Comparison of ENCODE assay signal across 1 cellular context in the genomic region with DNA sequence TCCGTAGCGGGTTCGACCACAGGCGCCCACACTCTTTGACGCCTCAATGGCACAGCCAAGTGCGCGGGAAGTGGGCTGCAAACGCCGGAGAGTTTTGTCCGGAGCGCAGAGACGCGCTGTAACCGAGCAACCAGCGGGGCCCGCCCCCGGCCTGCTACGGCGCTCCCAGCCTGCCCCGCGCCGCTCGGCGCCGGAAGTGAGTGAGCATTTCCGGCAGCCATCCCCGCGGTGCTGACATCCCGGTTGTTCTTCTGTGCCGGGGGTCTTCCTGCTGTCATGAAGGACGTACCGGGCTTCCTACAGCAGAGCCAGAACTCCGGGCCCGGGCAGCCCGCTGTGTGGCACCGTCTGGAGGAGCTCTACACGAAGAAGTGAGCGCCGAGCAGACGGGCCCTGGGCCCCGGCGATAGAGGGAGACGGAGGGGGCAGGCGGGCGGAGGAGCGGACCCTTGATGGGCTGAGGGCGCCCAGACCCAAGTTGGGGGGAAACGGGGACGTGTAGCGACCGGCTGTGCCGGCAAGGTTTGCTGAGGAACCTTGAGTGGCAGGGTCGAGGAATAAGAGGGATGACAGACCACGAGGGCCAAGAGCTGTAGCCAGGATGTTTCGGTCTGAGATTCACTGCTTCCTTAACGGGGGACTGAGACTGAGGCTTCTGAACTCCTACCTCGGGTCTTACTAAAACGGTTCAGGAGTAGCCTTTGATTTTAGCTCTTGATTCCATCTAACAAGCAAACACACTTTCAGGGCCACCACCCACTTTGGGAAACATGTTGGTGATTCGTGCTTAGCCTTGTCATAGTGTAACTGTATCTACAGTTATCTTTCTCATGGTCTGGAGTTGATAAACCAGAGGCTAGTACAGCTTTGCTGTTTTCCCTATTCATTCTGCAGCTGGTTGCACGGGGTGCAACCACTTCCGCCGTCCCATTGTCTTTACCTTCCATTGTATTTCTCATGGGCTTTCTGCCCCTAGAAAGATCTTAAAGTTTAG.
A peak's percentile ranks its signal among the peaks of the same experiment; 100 is the strongest.
TF ChIP-seq lines count a peak whose summit lies in the region.

A gene (plus strand): TSS at position 203 of the 994 bp plus-strand sequence. CDS start 74 bp downstream, at position 277.

TF ChIP-seq in K562, 482 proteins besides CTCF, POLR2A, EP300 and RAD21 (continued from another document and continues in another):
- TF ChIP-seq, protein P1, sequence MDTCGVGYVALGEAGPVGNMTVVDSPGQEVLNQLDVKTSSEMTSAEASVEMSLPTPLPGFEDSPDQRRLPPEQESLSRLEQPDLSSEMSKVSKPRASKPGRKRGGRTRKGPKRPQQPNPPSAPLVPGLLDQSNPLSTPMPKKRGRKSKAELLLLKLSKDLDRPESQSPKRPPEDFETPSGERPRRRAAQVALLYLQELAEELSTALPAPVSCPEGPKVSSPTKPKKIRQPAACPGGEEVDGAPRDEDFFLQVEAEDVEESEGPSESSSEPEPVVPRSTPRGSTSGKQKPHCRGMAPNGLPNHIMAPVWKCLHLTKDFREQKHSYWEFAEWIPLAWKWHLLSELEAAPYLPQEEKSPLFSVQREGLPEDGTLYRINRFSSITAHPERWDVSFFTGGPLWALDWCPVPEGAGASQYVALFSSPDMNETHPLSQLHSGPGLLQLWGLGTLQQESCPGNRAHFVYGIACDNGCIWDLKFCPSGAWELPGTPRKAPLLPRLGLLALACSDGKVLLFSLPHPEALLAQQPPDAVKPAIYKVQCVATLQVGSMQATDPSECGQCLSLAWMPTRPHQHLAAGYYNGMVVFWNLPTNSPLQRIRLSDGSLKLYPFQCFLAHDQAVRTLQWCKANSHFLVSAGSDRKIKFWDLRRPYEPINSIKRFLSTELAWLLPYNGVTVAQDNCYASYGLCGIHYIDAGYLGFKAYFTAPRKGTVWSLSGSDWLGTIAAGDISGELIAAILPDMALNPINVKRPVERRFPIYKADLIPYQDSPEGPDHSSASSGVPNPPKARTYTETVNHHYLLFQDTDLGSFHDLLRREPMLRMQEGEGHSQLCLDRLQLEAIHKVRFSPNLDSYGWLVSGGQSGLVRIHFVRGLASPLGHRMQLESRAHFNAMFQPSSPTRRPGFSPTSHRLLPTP (IDR thresholded peaks at IDR 0.05; ENCODE audit: borderline replicate concordance, extremely low read depth, insufficient read length) = no peak
- peak; percentile 40; the same call in 1 of the 2 replicates for TF ChIP-seq SMARCC2 (IDR thresholded peaks at IDR 0.05; ENCODE audit: low read depth)
- no peak for TF ChIP-seq CSDE1 (IDR thresholded peaks at IDR 0.05)
- TF ChIP-seq HDAC1 (IDR thresholded peaks at IDR 0.05) = peak in 1 of 2 experiments; percentile 93; a peak in 2 of 4 replicates
- TF ChIP-seq HCFC1 (IDR thresholded peaks at IDR 0.05; ENCODE audit: low read depth, low read length) = peak; percentile 76
- TF ChIP-seq IFI16 (CRISPR knock-in tag; IDR thresholded peaks at IDR 0.05) = no peak
- no peak for TF ChIP-seq BACH1 (tag; IDR thresholded peaks at IDR 0.05)
- 0 out of 2 replicates have a peak, but pooled peaks have one; percentile 26 for TF ChIP-seq CREB1 (IDR thresholded peaks at IDR 0.05)
- peak; percentile 76 for TF ChIP-seq CREB1 (CRISPR knock-in tag; IDR thresholded peaks at IDR 0.05)
- TF ChIP-seq, protein P2, sequence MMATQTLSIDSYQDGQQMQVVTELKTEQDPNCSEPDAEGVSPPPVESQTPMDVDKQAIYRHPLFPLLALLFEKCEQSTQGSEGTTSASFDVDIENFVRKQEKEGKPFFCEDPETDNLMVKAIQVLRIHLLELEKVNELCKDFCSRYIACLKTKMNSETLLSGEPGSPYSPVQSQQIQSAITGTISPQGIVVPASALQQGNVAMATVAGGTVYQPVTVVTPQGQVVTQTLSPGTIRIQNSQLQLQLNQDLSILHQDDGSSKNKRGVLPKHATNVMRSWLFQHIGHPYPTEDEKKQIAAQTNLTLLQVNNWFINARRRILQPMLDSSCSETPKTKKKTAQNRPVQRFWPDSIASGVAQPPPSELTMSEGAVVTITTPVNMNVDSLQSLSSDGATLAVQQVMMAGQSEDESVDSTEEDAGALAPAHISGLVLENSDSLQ (IDR thresholded peaks at IDR 0.05) = no peak
- TF ChIP-seq SMAD1 (IDR thresholded peaks at IDR 0.05; ENCODE audit: low read depth, low read length, partially characterized antibody) = peak; percentile 49
- TF ChIP-seq, protein P3, sequence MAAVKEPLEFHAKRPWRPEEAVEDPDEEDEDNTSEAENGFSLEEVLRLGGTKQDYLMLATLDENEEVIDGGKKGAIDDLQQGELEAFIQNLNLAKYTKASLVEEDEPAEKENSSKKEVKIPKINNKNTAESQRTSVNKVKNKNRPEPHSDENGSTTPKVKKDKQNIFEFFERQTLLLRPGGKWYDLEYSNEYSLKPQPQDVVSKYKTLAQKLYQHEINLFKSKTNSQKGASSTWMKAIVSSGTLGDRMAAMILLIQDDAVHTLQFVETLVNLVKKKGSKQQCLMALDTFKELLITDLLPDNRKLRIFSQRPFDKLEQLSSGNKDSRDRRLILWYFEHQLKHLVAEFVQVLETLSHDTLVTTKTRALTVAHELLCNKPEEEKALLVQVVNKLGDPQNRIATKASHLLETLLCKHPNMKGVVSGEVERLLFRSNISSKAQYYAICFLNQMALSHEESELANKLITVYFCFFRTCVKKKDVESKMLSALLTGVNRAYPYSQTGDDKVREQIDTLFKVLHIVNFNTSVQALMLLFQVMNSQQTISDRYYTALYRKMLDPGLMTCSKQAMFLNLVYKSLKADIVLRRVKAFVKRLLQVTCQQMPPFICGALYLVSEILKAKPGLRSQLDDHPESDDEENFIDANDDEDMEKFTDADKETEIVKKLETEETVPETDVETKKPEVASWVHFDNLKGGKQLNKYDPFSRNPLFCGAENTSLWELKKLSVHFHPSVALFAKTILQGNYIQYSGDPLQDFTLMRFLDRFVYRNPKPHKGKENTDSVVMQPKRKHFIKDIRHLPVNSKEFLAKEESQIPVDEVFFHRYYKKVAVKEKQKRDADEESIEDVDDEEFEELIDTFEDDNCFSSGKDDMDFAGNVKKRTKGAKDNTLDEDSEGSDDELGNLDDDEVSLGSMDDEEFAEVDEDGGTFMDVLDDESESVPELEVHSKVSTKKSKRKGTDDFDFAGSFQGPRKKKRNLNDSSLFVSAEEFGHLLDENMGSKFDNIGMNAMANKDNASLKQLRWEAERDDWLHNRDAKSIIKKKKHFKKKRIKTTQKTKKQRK (IDR thresholded peaks at IDR 0.05; ENCODE audit: borderline replicate concordance, low read depth, low read length) = no peak
- TF ChIP-seq, protein P4, sequence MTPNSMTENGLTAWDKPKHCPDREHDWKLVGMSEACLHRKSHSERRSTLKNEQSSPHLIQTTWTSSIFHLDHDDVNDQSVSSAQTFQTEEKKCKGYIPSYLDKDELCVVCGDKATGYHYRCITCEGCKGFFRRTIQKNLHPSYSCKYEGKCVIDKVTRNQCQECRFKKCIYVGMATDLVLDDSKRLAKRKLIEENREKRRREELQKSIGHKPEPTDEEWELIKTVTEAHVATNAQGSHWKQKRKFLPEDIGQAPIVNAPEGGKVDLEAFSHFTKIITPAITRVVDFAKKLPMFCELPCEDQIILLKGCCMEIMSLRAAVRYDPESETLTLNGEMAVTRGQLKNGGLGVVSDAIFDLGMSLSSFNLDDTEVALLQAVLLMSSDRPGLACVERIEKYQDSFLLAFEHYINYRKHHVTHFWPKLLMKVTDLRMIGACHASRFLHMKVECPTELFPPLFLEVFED (CRISPR knock-in tag; conservative IDR thresholded peaks at IDR 0.05) = no peak
- no peak for TF ChIP-seq NCOR1 (IDR thresholded peaks at IDR 0.05)
- no peak for TF ChIP-seq RBM14 (IDR thresholded peaks at IDR 0.05; ENCODE audit: borderline replicate concordance, insufficient read depth, low read depth, low read length)
- TF ChIP-seq POLR2G (IDR thresholded peaks at IDR 0.05; ENCODE audit: low read depth, low read length) = peak; percentile 86
- TF ChIP-seq DPF2 (IDR thresholded peaks at IDR 0.05) = no peak
- TF ChIP-seq, protein P5, sequence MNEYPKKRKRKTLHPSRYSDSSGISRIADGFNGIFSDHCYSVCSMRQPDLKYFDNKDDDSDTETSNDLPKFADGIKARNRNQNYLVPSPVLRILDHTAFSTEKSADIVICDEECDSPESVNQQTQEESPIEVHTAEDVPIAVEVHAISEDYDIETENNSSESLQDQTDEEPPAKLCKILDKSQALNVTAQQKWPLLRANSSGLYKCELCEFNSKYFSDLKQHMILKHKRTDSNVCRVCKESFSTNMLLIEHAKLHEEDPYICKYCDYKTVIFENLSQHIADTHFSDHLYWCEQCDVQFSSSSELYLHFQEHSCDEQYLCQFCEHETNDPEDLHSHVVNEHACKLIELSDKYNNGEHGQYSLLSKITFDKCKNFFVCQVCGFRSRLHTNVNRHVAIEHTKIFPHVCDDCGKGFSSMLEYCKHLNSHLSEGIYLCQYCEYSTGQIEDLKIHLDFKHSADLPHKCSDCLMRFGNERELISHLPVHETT (CRISPR knock-in tag; conservative IDR thresholded peaks at IDR 0.05 in 1 of 2, IDR thresholded peaks at IDR 0.05 in 1 of 2) = no peak
- no peak for TF ChIP-seq WHSC1 (IDR thresholded peaks at IDR 0.05; ENCODE audit: low read length)
- TF ChIP-seq HMGN3 (IDR thresholded peaks at IDR 0.05; ENCODE audit: borderline replicate concordance, extremely low read depth, insufficient read length, low read depth, low read length) = peak; percentile 40
- no peak for TF ChIP-seq ZNF717 (CRISPR knock-in tag; IDR thresholded peaks at IDR 0.05)
- peak; percentile 71; the same call in 1 of the 2 replicates for TF ChIP-seq FOXJ2 (tag; IDR thresholded peaks at IDR 0.05)
- TF ChIP-seq ZNF76 (CRISPR knock-in tag; IDR thresholded peaks at IDR 0.05; ENCODE audit: borderline replicate concordance) = 0 out of 2 replicates have a peak, but pooled peaks have one; percentile 25
- TF ChIP-seq TEAD2 (tag; IDR thresholded peaks at IDR 0.05) = no peak
- TF ChIP-seq ZNF274 (IDR thresholded peaks at IDR 0.05; ENCODE audit: borderline replicate concordance, low read depth, low read length) = no peak
- TF ChIP-seq YY1 (IDR thresholded peaks at IDR 0.05; ENCODE audit: borderline replicate concordance in 1 of 3, control insufficient read depth in 1 of 3, extremely low read depth in 1 of 3, insufficient read depth in 3 of 3, insufficient read length in 1 of 3, insufficient replicate concordance in 2 of 3, low read depth in 1 of 3, low read length in 2 of 3) = peak in 2 of 3 experiments; percentile 70 to 73
- TF ChIP-seq MTA1 (IDR thresholded peaks at IDR 0.05; ENCODE audit: borderline replicate concordance) = no peak
- TF ChIP-seq, protein P6, sequence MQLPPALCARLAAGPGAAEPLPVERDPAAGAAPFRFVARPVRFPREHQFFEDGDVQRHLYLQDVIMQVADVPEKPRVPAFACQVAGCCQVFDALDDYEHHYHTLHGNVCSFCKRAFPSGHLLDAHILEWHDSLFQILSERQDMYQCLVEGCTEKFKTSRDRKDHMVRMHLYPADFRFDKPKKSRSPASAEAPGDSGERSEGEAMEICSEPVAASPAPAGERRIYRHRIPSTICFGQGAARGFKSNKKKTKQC (CRISPR knock-in tag; IDR thresholded peaks at IDR 0.05) = no peak; the same call in 1 of the 2 replicates
- TF ChIP-seq, protein P7, sequence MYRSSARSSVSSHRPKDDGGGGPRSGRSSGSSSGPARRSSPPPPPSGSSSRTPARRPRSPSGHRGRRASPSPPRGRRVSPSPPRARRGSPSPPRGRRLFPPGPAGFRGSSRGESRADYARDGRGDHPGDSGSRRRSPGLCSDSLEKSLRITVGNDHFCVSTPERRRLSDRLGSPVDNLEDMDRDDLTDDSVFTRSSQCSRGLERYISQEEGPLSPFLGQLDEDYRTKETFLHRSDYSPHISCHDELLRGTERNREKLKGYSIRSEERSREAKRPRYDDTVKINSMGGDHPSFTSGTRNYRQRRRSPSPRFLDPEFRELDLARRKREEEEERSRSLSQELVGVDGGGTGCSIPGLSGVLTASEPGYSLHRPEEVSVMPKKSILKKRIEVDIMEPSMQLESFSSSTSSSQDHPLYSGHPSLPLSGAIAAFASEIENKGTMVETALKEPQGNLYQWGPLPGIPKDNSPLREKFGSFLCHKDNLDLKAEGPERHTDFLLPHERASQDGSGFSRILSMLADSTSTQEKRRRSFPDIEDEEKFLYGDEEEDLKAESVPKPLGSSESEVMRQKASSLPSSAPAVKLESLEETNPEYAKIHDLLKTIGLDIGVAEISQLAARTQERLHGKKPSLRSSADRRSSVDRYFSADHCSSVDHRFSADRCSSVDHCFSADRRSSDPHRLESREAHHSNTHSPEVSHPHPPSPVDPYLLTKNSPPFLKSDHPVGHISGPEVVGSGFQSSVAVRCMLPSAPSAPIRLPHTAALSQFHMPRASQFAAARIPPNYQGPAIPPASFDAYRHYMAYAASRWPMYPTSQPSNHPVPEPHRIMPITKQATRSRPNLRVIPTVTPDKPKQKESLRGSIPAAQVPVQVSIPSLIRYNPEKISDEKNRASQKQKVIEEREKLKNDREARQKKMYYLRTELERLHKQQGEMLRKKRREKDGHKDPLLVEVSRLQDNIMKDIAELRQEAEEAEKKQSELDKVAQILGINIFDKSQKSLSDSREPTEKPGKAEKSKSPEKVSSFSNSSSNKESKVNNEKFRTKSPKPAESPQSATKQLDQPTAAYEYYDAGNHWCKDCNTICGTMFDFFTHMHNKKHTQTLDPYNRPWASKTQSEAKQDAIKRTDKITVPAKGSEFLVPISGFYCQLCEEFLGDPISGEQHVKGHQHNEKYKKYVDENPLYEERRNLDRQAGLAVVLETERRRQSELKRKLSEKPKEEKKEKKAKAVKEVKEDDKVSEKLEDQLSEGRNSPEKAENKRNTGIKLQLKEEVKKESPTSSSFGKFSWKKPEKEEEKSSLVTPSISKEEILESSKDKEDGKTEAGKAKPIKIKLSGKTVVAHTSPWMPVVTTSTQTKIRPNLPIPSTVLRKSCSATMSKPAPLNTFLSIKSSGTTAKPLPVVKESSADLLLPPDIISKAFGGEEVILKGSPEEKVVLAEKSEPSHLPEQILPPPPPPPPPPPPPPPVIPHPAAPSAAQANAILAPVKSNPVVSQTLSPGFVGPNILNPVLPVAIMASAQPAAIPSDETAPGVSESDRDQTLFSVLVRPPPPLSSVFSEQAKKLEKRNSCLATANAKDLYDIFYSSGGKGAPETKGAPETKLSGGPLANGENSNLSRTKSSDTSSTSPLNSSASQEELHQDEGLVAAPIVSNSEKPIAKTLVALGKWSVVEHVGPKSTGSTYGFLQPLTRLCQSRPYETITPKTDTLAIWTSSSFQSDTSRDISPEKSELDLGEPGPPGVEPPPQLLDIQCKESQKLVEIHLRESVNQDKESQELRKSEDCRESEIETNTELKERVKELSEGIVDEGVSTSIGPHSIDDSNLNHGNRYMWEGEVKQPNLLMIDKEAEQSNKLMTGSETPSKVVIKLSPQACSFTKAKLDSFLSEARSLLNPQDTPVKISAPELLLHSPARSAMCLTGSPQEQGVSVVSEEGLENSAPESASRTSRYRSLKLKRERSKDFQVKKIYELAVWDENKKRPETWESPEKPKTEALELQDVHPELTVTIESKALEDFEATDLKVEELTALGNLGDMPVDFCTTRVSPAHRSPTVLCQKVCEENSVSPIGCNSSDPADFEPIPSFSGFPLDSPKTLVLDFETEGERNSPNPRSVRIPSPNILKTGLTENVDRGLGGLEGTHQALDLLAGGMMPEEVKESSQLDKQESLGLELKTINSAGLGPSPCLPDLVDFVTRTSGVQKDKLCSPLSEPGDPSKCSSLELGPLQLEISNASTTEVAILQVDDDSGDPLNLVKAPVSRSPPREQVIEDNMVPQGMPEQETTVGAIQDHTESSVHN (IDR thresholded peaks at IDR 0.05; ENCODE audit: borderline replicate concordance in 1 of 2, low read depth in 1 of 2) = no peak; a peak in 1 of 4 replicates
- no peak for TF ChIP-seq PTTG1 (tag; IDR thresholded peaks at IDR 0.05; ENCODE audit: low read depth)
- no peak for TF ChIP-seq ETS2 (tag; IDR thresholded peaks at IDR 0.05; ENCODE audit: borderline replicate concordance, poor library complexity, severe bottlenecking)
- no peak for TF ChIP-seq SMARCA5 (IDR thresholded peaks at IDR 0.05)
- TF ChIP-seq MAZ (CRISPR knock-in tag; conservative IDR thresholded peaks at IDR 0.05 in 1 of 2, IDR thresholded peaks at IDR 0.05 in 1 of 2) = peak; percentile 55 to 65; a peak in 3 of 4 replicates
